Comparison of ENCODE assay signal across 21 cellular contexts in the genomic region with DNA sequence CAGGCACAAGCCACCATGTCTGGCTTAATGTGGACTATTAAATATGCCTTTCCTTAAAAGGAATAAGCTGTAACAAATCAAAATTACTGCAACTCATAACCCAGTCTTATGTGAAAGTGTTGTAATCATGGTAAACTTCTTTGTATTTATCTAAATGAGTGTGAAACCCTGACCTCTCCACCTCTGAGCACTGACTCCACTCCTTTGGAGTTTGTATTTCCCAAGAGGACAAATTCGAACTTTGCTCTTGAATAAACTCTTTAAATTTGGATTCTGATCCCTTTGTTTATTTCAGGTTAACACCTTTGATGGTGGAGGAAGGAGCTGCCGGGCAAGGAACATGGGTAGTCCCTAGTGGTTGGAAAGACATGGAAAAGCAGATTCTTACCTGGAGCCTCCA. TPM values are rescaled to one million over a fixed set of nuclear protein-coding genes. Genes with fewer than 3 reads are reported as not detected.
"Had no signal": no experiment of that assay in that cellular context is flagged by ENCODE, and none has a peak within 500 bp of the region (broad histone marks: within the 10 kb centered on the region; RNA-seq: fewer than 3 reads in every experiment).

No MANE protein-coding gene starts in this region.

- ATAC-seq: activated CD4-positive, CD25-positive, alpha-beta regulatory T cell treated with anti-CD3 and anti-CD28 coated beads, Interleukin-2, amount 50 U/mL, for 24 hours; effector memory CD8-positive, alpha-beta T cell; gastrocnemius medialis; heart left ventricle; left lung; natural killer cell treated with Interleukin-12 subunit alpha and Interleukin-12 subunit beta and Interleukin-15 and Interleukin-18, amount 100 ng/mL, for 72 hours; stimulated activated naive CD8-positive, alpha-beta T cell treated with anti-CD3 and anti-CD28 coated beads, Interleukin-15, amount 100 ng/mL, for 72 hours; T-cell had no signal

- H3K4me1 Mint-ChIP-seq: stimulated activated naive CD8-positive, alpha-beta T cell treated with anti-CD3 and anti-CD28 coated beads, Interleukin-15, amount 100 ng/mL, for 72 hours; T-cell had no signal

- H3K27me3 ChIP-seq: right atrium auricular region had no signal

- H3K4me3 ChIP-seq: gastrocnemius medialis, heart left ventricle, left lung, right atrium auricular region, spleen, thoracic aorta had no signal

- H3K27ac ChIP-seq: gastrocnemius medialis, heart left ventricle, left lung, right atrium auricular region, spleen, thoracic aorta had no signal

- H3K36me3 Mint-ChIP-seq: natural killer cell treated with Interleukin-12 subunit alpha and Interleukin-12 subunit beta and Interleukin-15 and Interleukin-18, amount 100 ng/mL, for 72 hours; T-cell had no signal

- FAIRE-seq: bronchial epithelial cell had no signal

- H3K9me3 ChIP-seq: gastrocnemius medialis, heart left ventricle, left lung, right atrium auricular region, spleen, thoracic aorta had no signal

- H3K36me3 ChIP-seq: gastrocnemius medialis, heart left ventricle, left lung, right atrium auricular region, spleen, thoracic aorta had no signal

- H3K4me1 ChIP-seq: gastrocnemius medialis, heart left ventricle, left lung, right atrium auricular region, spleen had no signal

- H3K27ac Mint-ChIP-seq: effector memory CD8-positive, alpha-beta T cell; natural killer cell treated with Interleukin-12 subunit alpha and Interleukin-12 subunit beta and Interleukin-15 and Interleukin-18, amount 100 ng/mL, for 72 hours; stimulated activated naive CD8-positive, alpha-beta T cell treated with anti-CD3 and anti-CD28 coated beads, Interleukin-15, amount 100 ng/mL, for 72 hours; T-cell had no signal

- DNase-seq: activated CD4-positive, alpha-beta T cell treated with anti-CD3 and anti-CD28 coated beads, Interleukin-2, amount 50 U/mL, for 4 hours; activated naive CD4-positive, alpha-beta T cell; activated T-cell treated with anti-CD3 and anti-CD28 coated beads for 4 hours; aorta; dermis blood vessel endothelial cell; effector memory CD8-positive, alpha-beta T cell; gastrocnemius medialis; heart left ventricle; left lung; posterior cingulate gyrus; spleen; stimulated activated naive CD8-positive, alpha-beta T cell treated with anti-CD3 and anti-CD28 coated beads, Interleukin-15, amount 100 ng/mL, for 72 hours; T-cell; T-helper 9 cell had no signal

- H3K4me3 Mint-ChIP-seq: effector memory CD8-positive, alpha-beta T cell; natural killer cell treated with Interleukin-12 subunit alpha and Interleukin-12 subunit beta and Interleukin-15 and Interleukin-18, amount 100 ng/mL, for 72 hours; stimulated activated naive CD8-positive, alpha-beta T cell treated with anti-CD3 and anti-CD28 coated beads, Interleukin-15, amount 100 ng/mL, for 72 hours; T-cell had no signal

- H3K9me3 Mint-ChIP-seq: effector memory CD8-positive, alpha-beta T cell; natural killer cell treated with Interleukin-12 subunit alpha and Interleukin-12 subunit beta and Interleukin-15 and Interleukin-18, amount 100 ng/mL, for 72 hours; stimulated activated naive CD8-positive, alpha-beta T cell treated with anti-CD3 and anti-CD28 coated beads, Interleukin-15, amount 100 ng/mL, for 72 hours; T-cell had no signal

RNA-seq across cellular contexts. Expression of gene FAM9A, which starts 48.3 kb away (rescaled TPM):
- total RNA-seq: aorta; bronchial epithelial cell; cerebellum; dermis blood vessel endothelial cell; gastrocnemius medialis; heart left ventricle; left lung; natural killer cell treated with Interleukin-12 subunit alpha and Interleukin-12 subunit beta and Interleukin-15 and Interleukin-18, amount 100 ng/mL, for 72 hours; right atrium auricular region; spleen; T-cell; thoracic aorta; ureter had no signal
- polyA plus RNA-seq: aorta, heart left ventricle, spleen had no signal
